Comparison of ENCODE assay signal across 26 cellular contexts in the genomic region with DNA sequence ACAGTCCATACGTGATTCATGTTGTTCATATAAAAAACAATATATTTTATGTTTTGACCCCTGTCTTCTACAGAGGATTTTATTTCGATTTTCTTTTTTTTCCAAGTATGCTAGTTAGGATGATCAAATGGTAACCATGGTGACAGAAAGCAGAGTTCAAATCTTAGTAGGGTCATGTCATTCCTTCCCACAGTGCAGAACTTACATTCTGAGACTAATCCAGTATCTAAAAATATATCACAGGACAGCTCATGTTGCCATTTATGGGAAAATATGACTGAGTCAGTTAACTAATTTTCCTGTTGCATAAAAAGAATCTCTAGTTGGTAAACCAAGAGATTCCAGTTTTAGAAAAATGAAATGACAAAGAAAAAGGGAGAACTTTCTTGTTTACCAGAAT.
A peak's percentile ranks its signal among the peaks of the same experiment; 100 is the strongest.
DNase-seq lines count a peak whose midpoint lies in the region; ATAC-seq, FAIRE-seq and TF ChIP-seq lines count a peak whose summit lies in the region.
"Had no signal": no experiment of that assay in that cellular context is flagged by ENCODE, and none has a peak within 500 bp of the region (broad histone marks: within the 10 kb centered on the region; RNA-seq: fewer than 3 reads in every experiment).

No MANE protein-coding gene starts in this region.

- peaks cover 21% of the 10 kb centered on the region for H3K4me1 Mint-ChIP-seq in astrocyte (ENCODE audit: low read depth, unreplicated experiment)
- H3K4me1 Mint-ChIP-seq: CD14-positive monocyte; naive thymus-derived CD4-positive, alpha-beta T cell had no signal

- H4K20me1 ChIP-seq in astrocyte (ENCODE audit: insufficient read depth, low read length), result no peaks in the 10 kb centered on the region

- ATAC-seq in HG03442 (IDR thresholded peaks at IDR 0.05; ENCODE audit: unreplicated experiment) (no peak), GM19397 (IDR thresholded peaks at IDR 0.05; ENCODE audit: unreplicated experiment) (no peak)
- ATAC-seq: activated CD8-positive, alpha-beta T cell treated with anti-CD3 and anti-CD28 coated beads for 36 hours; naive thymus-derived CD4-positive, alpha-beta T cell; stimulated activated naive CD8-positive, alpha-beta T cell treated with anti-CD3 and anti-CD28 coated beads, Interleukin-15, Interleukin-2, amounts not matched to agents 100 U/mL and 50 U/mL, for 24 hours had no signal

- no peaks in the 10 kb centered on the region for H3K27me3 ChIP-seq in ACC112 (ENCODE audit: insufficient read depth, low read length)
- no peaks in the 10 kb centered on the region for H3K27me3 ChIP-seq in astrocyte (ENCODE audit: insufficient read depth, low read length)
- H3K27me3 ChIP-seq in BE2C, result peaks cover 3% of the 10 kb centered on the region; the same call in 1 of the 2 replicates
- H3K27me3 ChIP-seq: colonic mucosa, hepatocyte had no signal

- H2AFZ ChIP-seq in ACC112 (ENCODE audit: low read length, unreplicated experiment) (no peak overlapping the region), astrocyte (ENCODE audit: low read depth, low read length) (no peak overlapping the region)
- H2AFZ ChIP-seq: hepatocyte had no signal

- no peak for FAIRE-seq in astrocyte (lab: Jason Lieb, UNC)
- FAIRE-seq: islet of Langerhans, RCC 7860 had no signal

- intact Hi-C loops in posterior vena cava (cut with DNase I), result no loop called here

- no peaks in the 10 kb centered on the region for H3K36me3 Mint-ChIP-seq in astrocyte (ENCODE audit: low read depth, unreplicated experiment)
- H3K36me3 Mint-ChIP-seq: CD14-positive monocyte; IgD-negative memory B cell; naive thymus-derived CD4-positive, alpha-beta T cell had no signal

- no peak overlapping the region for H3K4me3 ChIP-seq in ACC112 (ENCODE audit: low read depth, low read length)
- H3K4me3 ChIP-seq in astrocyte (ENCODE audit: insufficient read depth, low read depth, low read length), result no peak overlapping the region
- no peak overlapping the region for H3K4me3 ChIP-seq in BE2C (ENCODE audit: low read depth, low read length)
- H3K4me3 ChIP-seq: colonic mucosa, hepatocyte, lung, SK-N-MC had no signal

- H3K27ac ChIP-seq in ACC112 (ENCODE audit: low read depth, low read length) (peak overlapping the region; percentile 48), astrocyte (ENCODE audit: low read depth, low read length) (peak overlapping the region; percentile 27)
- H3K27ac ChIP-seq: colonic mucosa, hepatocyte, SK-N-MC had no signal

- H3K27me3 Mint-ChIP-seq in astrocyte (ENCODE audit: low read depth, unreplicated experiment), result no peaks in the 10 kb centered on the region
- H3K27me3 Mint-ChIP-seq: activated CD8-positive, alpha-beta T cell treated with anti-CD3 and anti-CD28 coated beads for 36 hours; naive thymus-derived CD4-positive, alpha-beta T cell had no signal

- peak overlapping the region; percentile 21 for H3K27ac Mint-ChIP-seq in astrocyte (ENCODE audit: unreplicated experiment)
- H3K27ac Mint-ChIP-seq: activated CD8-positive, alpha-beta T cell treated with anti-CD3 and anti-CD28 coated beads for 36 hours; activated naive CD4-positive, alpha-beta T cell treated with anti-CD3 and anti-CD28 coated beads for 36 hours; CD14-positive monocyte; IgD-negative memory B cell; naive thymus-derived CD4-positive, alpha-beta T cell; T-helper 2 cell treated with Interferon-gamma antibody and Interleukin-4, amounts not matched to agents 5 μg/mL and 100 μg/mL, for 36 hours had no signal

- H3K79me2 ChIP-seq in ACC112 (ENCODE audit: control insufficient read depth, insufficient read depth, low read length, unreplicated experiment) (no peaks in the 10 kb centered on the region), astrocyte (ENCODE audit: insufficient read depth, low read length) (no peaks in the 10 kb centered on the region)
- H3K79me2 ChIP-seq: hepatocyte had no signal

- no peaks in the 10 kb centered on the region for H3K9me3 Mint-ChIP-seq in astrocyte (ENCODE audit: unreplicated experiment)
- H3K9me3 Mint-ChIP-seq: activated CD8-positive, alpha-beta T cell treated with anti-CD3 and anti-CD28 coated beads for 36 hours; activated naive CD4-positive, alpha-beta T cell treated with anti-CD3 and anti-CD28 coated beads for 36 hours; T-helper 2 cell treated with Interferon-gamma antibody and Interleukin-4, amounts not matched to agents 5 μg/mL and 100 μg/mL, for 36 hours had no signal

- H3K9ac ChIP-seq in astrocyte (ENCODE audit: low read length), result no peak overlapping the region

- DNase-seq in M059J (ENCODE audit: low read depth), result peak; percentile 43
- no peak for DNase-seq in astrocyte (ENCODE audit: low read depth)
- DNase-seq in myocyte (ENCODE audit: low read depth), result peak; percentile 24
- no peak for DNase-seq in BE2C
- DNase-seq in posterior vena cava (ENCODE audit: low spot score), result no peak
- DNase-seq: activated CD8-positive, alpha-beta T cell treated with anti-CD3 and anti-CD28 coated beads for 36 hours; activated naive CD4-positive, alpha-beta T cell treated with anti-CD3 and anti-CD28 coated beads for 36 hours; activated T-cell treated with anti-CD3 and anti-CD28 coated beads, Interleukin-2, amount 50 U/mL, for 1 hour; colonic mucosa; GOT3; naive thymus-derived CD4-positive, alpha-beta T cell; NCI-H1105; NCI-H2107; stimulated activated CD4-positive, alpha-beta T cell treated with anti-CD3 and anti-CD28 coated beads, Interleukin-2, amount 100 ng/mL, for 24 hours; stimulated activated naive CD8-positive, alpha-beta T cell treated with anti-CD3 and anti-CD28 coated beads, Interleukin-15, Interleukin-2, amounts not matched to agents 100 U/mL and 50 U/mL, for 24 hours had no signal

- H3K4me3 Mint-ChIP-seq in astrocyte (ENCODE audit: unreplicated experiment), result no peak overlapping the region
- H3K4me3 Mint-ChIP-seq: activated CD8-positive, alpha-beta T cell treated with anti-CD3 and anti-CD28 coated beads for 36 hours; activated naive CD4-positive, alpha-beta T cell treated with anti-CD3 and anti-CD28 coated beads for 36 hours; CD14-positive monocyte; IgD-negative memory B cell; naive thymus-derived CD4-positive, alpha-beta T cell; T-helper 2 cell treated with Interferon-gamma antibody and Interleukin-4, amounts not matched to agents 5 μg/mL and 100 μg/mL, for 36 hours had no signal

- H3K36me3 ChIP-seq in ACC112 (ENCODE audit: insufficient read depth, low read length) (no peaks in the 10 kb centered on the region), astrocyte (ENCODE audit: insufficient read depth, low read length) (no peaks in the 10 kb centered on the region), BE2C (no peaks in the 10 kb centered on the region)
- H3K36me3 ChIP-seq: colonic mucosa had no signal

- H3K4me1 ChIP-seq in ACC112 (ENCODE audit: control insufficient read depth, insufficient read depth, low read length, unreplicated experiment) (no peaks in the 10 kb centered on the region), astrocyte (ENCODE audit: insufficient read depth, low read length) (no peaks in the 10 kb centered on the region), BE2C (no peaks in the 10 kb centered on the region)
- H3K4me1 ChIP-seq: colonic mucosa had no signal

- TF ChIP-seq CTCF in astrocyte (IDR thresholded peaks at IDR 0.05; ENCODE audit: insufficient read depth, low read depth, low read length) (no peak), BE2C (IDR thresholded peaks at IDR 0.05; ENCODE audit: low read depth, low read length) (no peak)

- H3K9me3 ChIP-seq in astrocyte (ENCODE audit: insufficient read depth, low read depth, low read length) (no peaks in the 10 kb centered on the region), BE2C (no peaks in the 10 kb centered on the region)
- H3K9me3 ChIP-seq: colonic mucosa had no signal

- H3K4me2 ChIP-seq in astrocyte (ENCODE audit: low read length), result peak overlapping the region; percentile 30
- H3K4me2 ChIP-seq: hepatocyte had no signal

Comparison
In these comparisons a context has a peak if more than half of its experiments do, and no peak if none do; other contexts are left out.
1. DNase-seq: peak in M059J (single experiment) and myocyte (single experiment); none in astrocyte (single experiment), BE2C (single experiment) and posterior vena cava (single experiment).